ENCODE assay signal across 8 cellular contexts in the genomic region with DNA sequence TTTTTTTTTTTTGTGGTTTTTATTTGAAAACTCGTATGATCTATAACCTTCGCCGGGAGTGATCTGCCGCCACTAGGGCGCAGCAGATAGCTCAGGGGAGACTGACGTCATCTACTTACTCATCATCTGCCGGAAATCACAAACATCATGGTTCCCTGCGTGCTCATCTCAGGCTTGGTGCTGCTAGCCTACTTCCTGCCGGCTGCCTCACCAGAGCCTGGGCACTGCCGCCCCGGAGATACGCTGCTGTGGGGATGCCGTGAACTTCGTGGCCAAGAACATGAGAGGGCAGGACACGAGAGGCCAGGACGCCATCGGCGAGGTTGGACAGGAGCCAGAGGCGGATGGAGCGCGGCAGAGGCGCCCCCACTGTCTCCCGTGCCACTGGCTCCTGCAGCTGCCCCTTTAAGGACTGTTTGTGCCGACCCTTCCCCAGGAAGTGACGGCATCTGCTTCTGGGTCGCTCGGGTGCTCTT.
A peak's percentile ranks its signal among the peaks of the same experiment; 100 is the strongest.
DNase-seq lines count a peak whose midpoint lies in the region; FAIRE-seq and TF ChIP-seq lines count a peak whose summit lies in the region.

No MANE protein-coding gene starts in this region.

- no peaks in the 10 kb centered on the region for H3K36me3 ChIP-seq in effector memory CD4-positive, alpha-beta T cell (ENCODE audit: control insufficient read depth, insufficient read depth, low read length)
- no peaks in the 10 kb centered on the region for H3K36me3 ChIP-seq in uterus

- no peaks in the 10 kb centered on the region for H3K9me3 ChIP-seq in effector memory CD4-positive, alpha-beta T cell (ENCODE audit: control insufficient read depth, low read length)
- H3K9me3 ChIP-seq in uterus: no peaks in the 10 kb centered on the region

- no peak overlapping the region for H3K4me3 ChIP-seq in effector memory CD4-positive, alpha-beta T cell (ENCODE audit: insufficient read depth, low read depth, low read length, poor library complexity, severe bottlenecking)
- H3K4me3 ChIP-seq in uterus: no peak overlapping the region

- no peaks in the 10 kb centered on the region for H3K4me1 Mint-ChIP-seq in HFFc6 (ENCODE audit: low read depth)

- no peaks in the 10 kb centered on the region for H3K4me1 ChIP-seq in effector memory CD4-positive, alpha-beta T cell (ENCODE audit: control insufficient read depth, insufficient read depth, low read length, poor library complexity, severe bottlenecking)
- no peaks in the 10 kb centered on the region for H3K4me1 ChIP-seq in uterus

- no peak for TF ChIP-seq POLR2A in uterus (IDR thresholded peaks at IDR 0.05)

- no peaks in the 10 kb centered on the region for H3K27me3 Mint-ChIP-seq in HFFc6 (ENCODE audit: insufficient read depth)

- no peak overlapping the region for H3K27ac Mint-ChIP-seq in HFFc6

- no peak overlapping the region for H3K27ac ChIP-seq in effector memory CD4-positive, alpha-beta T cell (ENCODE audit: insufficient read depth, low read length, poor library complexity, severe bottlenecking)
- H3K27ac ChIP-seq in uterus: no peak overlapping the region

- intact Hi-C loops in uterus (cut with DNase I; ENCODE audit: low total_unique reads): no loop called here

- no peak overlapping the region for H3K4me3 Mint-ChIP-seq in HFFc6

- DNase-seq in D721Med (ENCODE audit: insufficient read length, low spot score): peak; percentile 59
- DNase-seq in HFFc6: no peak
- DNase-seq in T follicular helper cell (ENCODE audit: low read depth): peak; percentile 18
- DNase-seq in effector memory CD4-positive, alpha-beta T cell: peak; percentile 9 to 18 (median 14)
- peak; percentile 65 for DNase-seq in stimulated activated CD8-positive, alpha-beta memory T cell treated with anti-CD3 and anti-CD28 coated beads, Interleukin-4, amount 100 ng/mL, for 48 hours
- no peak for DNase-seq in uterus
- no peak for DNase-seq in AML-193 (lab: John Stamatoyannopoulos, UW)
- DNase-seq in SHP77 treated with DMSO at 0.1 percent for 48 hours (lab: John Stamatoyannopoulos, UW): no peak

- TF ChIP-seq CTCF in D721Med (IDR thresholded peaks at IDR 0.05; ENCODE audit: insufficient read depth, missing control alignments) (peak; percentile 44), HFFc6 (IDR thresholded peaks at IDR 0.05) (peak; percentile 26; the same call in 1 of the 2 replicates), uterus (IDR thresholded peaks at IDR 0.05) (no peak)

- peaks cover 41% of the 10 kb centered on the region for H3K9me3 Mint-ChIP-seq in HFFc6

- no peak for FAIRE-seq in D721Med (lab: Jason Lieb, UNC)

- no peaks in the 10 kb centered on the region for H3K27me3 ChIP-seq in effector memory CD4-positive, alpha-beta T cell (replicated peaks; ENCODE audit: control insufficient read depth, insufficient read depth, low read length, poor library complexity, severe bottlenecking)
- H3K27me3 ChIP-seq in uterus: no peaks in the 10 kb centered on the region

- 0 out of 2 replicates have a peak, but pooled peaks cover 5% of the 10 kb centered on the region for H3K36me3 Mint-ChIP-seq in HFFc6 (ENCODE audit: low read depth)

Comparison
In these comparisons a context has a peak if more than half of its experiments do, and no peak if none do; other contexts are left out.
1. DNase-seq: peak in D721Med (single experiment), T follicular helper cell (single experiment), effector memory CD4-positive, alpha-beta T cell (3 of 3) and stimulated activated CD8-positive, alpha-beta memory T cell treated with anti-CD3 and anti-CD28 coated beads, Interleukin-4, amount 100 ng/mL, for 48 hours (single experiment); none in HFFc6 (single experiment), uterus (0 of 2), AML-193 (0 of 2) and SHP77 treated with DMSO at 0.1 percent for 48 hours (single experiment).
2. CTCF ChIP-seq: peak in D721Med (single experiment) and HFFc6 (single experiment); none in uterus (0 of 4).